ENCODE assay signal across 32 cellular contexts in the genomic region with DNA sequence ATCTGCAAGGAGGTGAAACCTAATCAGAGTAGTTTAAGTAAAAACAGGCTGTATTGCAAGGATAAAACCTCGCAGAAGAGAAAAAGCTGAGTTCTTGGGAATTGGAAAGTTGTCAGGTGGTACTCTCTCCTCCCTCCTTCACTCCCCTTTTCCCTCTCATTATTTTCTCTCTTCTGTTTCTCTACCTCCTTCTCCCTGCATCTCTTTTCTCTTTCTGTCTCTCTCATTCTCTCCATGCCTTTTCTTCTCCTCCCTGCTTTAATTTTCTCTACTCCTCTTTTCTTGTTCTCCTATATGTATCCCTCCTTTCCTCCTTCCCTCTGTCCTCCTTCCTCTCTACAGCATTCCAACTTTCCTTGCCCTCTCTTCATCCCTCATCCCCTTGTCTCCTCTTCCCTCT.
"Had no signal": no experiment of that assay in that cellular context is flagged by ENCODE, and none has a peak within 500 bp of the region (broad histone marks: within the 10 kb centered on the region; RNA-seq: fewer than 3 reads in every experiment).

No MANE protein-coding gene starts in this region.

- H3K4me1 Mint-ChIP-seq: activated B cell treated with CpG ODN at 0.5 μM for 24 hours; activated naive CD8-positive, alpha-beta T cell treated with anti-CD3 and anti-CD28 coated beads for 36 hours; activated T-helper 17 cell treated with anti-CD3 and anti-CD28 coated beads, Interleukin-2, amount 50 U/mL, for 72 hours had no signal

- ATAC-seq: activated CD8-positive, alpha-beta T cell treated with anti-CD3 and anti-CD28 coated beads for 36 hours; activated naive CD4-positive, alpha-beta T cell treated with anti-CD3 and anti-CD28 coated beads, Interleukin-2, amount 50 U/mL, for 72 hours; activated T-cell treated with anti-CD3 and anti-CD28 coated beads, Interleukin-2, amount 50 U/mL, for 4 hours; activated T-cell treated with anti-CD3 and anti-CD28 coated beads, Interleukin-2, amount 50 U/mL, for 72 hours; activated T-helper 17 cell treated with anti-CD3 and anti-CD28 coated beads, Interleukin-2, amount 50 U/mL, for 72 hours; body of pancreas had no signal

- DNase-seq: activated B cell treated with CpG ODN at 0.5 μM for 24 hours; activated CD4-positive, alpha-beta memory T cell treated with anti-CD3 and anti-CD28 coated beads for 36 hours; activated CD4-positive, alpha-beta T cell treated with anti-CD3 and anti-CD28 coated beads for 4 hours; activated CD4-positive, alpha-beta T cell treated with anti-CD3 and anti-CD28 coated beads, Interleukin-2, amount 10 ng/mL, durations not matched to agents 24 days and 14 days; activated CD4-positive, alpha-beta T cell treated with anti-CD3 and anti-CD28 coated beads, Interleukin-2, amount 50 U/mL, for 1 hour; activated CD4-positive, alpha-beta T cell treated with anti-CD3 and anti-CD28 coated beads, Interleukin-2, amount 50 U/mL, for 4 hours; activated CD4-positive, CD25-positive, alpha-beta regulatory T cell treated with anti-CD3 and anti-CD28 coated beads, Interleukin-2, amount 50 U/mL, for 72 hours; activated CD8-positive, alpha-beta T cell treated with anti-CD3 and anti-CD28 coated beads for 36 hours; activated effector memory CD4-positive, alpha-beta T cell treated with anti-CD3 and anti-CD28 coated beads, Interleukin-2, amount 50 U/mL, for 16 hours; activated gamma-delta T cell treated with Interleukin-2 at 50 U/mL for 16 hours; activated naive CD4-positive, alpha-beta T cell; activated naive CD4-positive, alpha-beta T cell treated with anti-CD3 and anti-CD28 coated beads for 36 hours; activated naive CD4-positive, alpha-beta T cell treated with anti-CD3 and anti-CD28 coated beads, Interleukin-2, amount 50 U/mL, for 16 hours; activated naive CD8-positive, alpha-beta T cell treated with anti-CD3 and anti-CD28 coated beads for 36 hours; activated T-cell treated with anti-CD3 and anti-CD28 coated beads for 4 hours; activated T-cell treated with anti-CD3 and anti-CD28 coated beads, Interleukin-2, amount 50 U/mL, for 1 hour; activated T-cell treated with anti-CD3 and anti-CD28 coated beads, Interleukin-2, amount 50 U/mL, for 4 hours; activated T-cell treated with anti-CD3 and anti-CD28 coated beads, Interleukin-2, amount 50 U/mL, for 72 hours; adrenal gland; amniotic stem cell; aorta; body of pancreas; brain microvascular endothelial cell; central memory CD4-positive, alpha-beta T cell; T-helper 1 cell; T1000 had no signal

- H3K4me1 ChIP-seq: adrenal gland, breast epithelium had no signal

- H3K9me3 Mint-ChIP-seq: activated CD4-positive, alpha-beta memory T cell treated with anti-CD3 and anti-CD28 coated beads for 36 hours; activated naive CD4-positive, alpha-beta T cell treated with anti-CD3 and anti-CD28 coated beads for 36 hours; activated naive CD4-positive, alpha-beta T cell treated with anti-CD3 and anti-CD28 coated beads, Interleukin-2, amount 50 U/mL, for 72 hours; activated T-helper 17 cell treated with anti-CD3 and anti-CD28 coated beads, Interleukin-2, amount 50 U/mL, for 72 hours; T-helper 1 cell treated with Interleukin-12 subunit alpha and Interleukin-12 subunit beta and Interleukin-4 antibody, amounts not matched to agents 30 μg/mL and 1 μg/mL, for 36 hours had no signal

- H3K27me3 Mint-ChIP-seq: activated CD8-positive, alpha-beta T cell treated with anti-CD3 and anti-CD28 coated beads for 36 hours; activated T-helper 17 cell treated with anti-CD3 and anti-CD28 coated beads, Interleukin-2, amount 50 U/mL, for 72 hours had no signal

- H3K36me3 Mint-ChIP-seq: activated CD4-positive, alpha-beta memory T cell treated with anti-CD3 and anti-CD28 coated beads for 36 hours; activated naive CD4-positive, alpha-beta T cell treated with anti-CD3 and anti-CD28 coated beads, Interleukin-2, amount 50 U/mL, for 72 hours; activated naive CD8-positive, alpha-beta T cell treated with anti-CD3 and anti-CD28 coated beads for 36 hours had no signal

- H3K27ac Mint-ChIP-seq: activated B cell treated with CpG ODN at 0.5 μM for 24 hours; activated CD4-positive, alpha-beta memory T cell treated with anti-CD3 and anti-CD28 coated beads for 36 hours; activated CD4-positive, alpha-beta T cell treated with anti-CD3 and anti-CD28 coated beads, Interleukin-2, amount 10 ng/mL, durations not matched to agents 24 days and 14 days; activated CD8-positive, alpha-beta T cell treated with anti-CD3 and anti-CD28 coated beads for 36 hours; activated naive CD4-positive, alpha-beta T cell treated with anti-CD3 and anti-CD28 coated beads for 36 hours; activated naive CD4-positive, alpha-beta T cell treated with anti-CD3 and anti-CD28 coated beads, Interleukin-2, amount 50 U/mL, for 72 hours; activated naive CD8-positive, alpha-beta T cell treated with anti-CD3 and anti-CD28 coated beads for 36 hours; activated T-cell treated with anti-CD3 and anti-CD28 coated beads, Interleukin-2, amount 50 U/mL, for 72 hours; activated T-helper 1 cell treated with anti-CD3 and anti-CD28 coated beads, Interleukin-12 subunit alpha, Interleukin-12 subunit beta, Interleukin-2, Interleukin-4 antibody, amounts not matched to agents 30 ng/mL and 10 ng/mL and 1 ng/mL, durations not matched to agents 14 hours and 24 hours and 36 hours; activated T-helper 17 cell treated with anti-CD3 and anti-CD28 coated beads, Interleukin-2, amount 50 U/mL, for 72 hours; T-helper 1 cell treated with Interleukin-12 subunit alpha and Interleukin-12 subunit beta and Interleukin-4 antibody, amounts not matched to agents 30 μg/mL and 1 μg/mL, for 36 hours had no signal

- H3K27ac ChIP-seq: adrenal gland, body of pancreas, brain microvascular endothelial cell, breast epithelium, VCaP had no signal

- H3K4me3 Mint-ChIP-seq: activated B cell treated with CpG ODN at 0.5 μM for 24 hours; activated CD4-positive, alpha-beta memory T cell treated with anti-CD3 and anti-CD28 coated beads for 36 hours; activated CD4-positive, alpha-beta T cell treated with anti-CD3 and anti-CD28 coated beads, Interleukin-2, amount 10 ng/mL, durations not matched to agents 24 days and 14 days; activated CD8-positive, alpha-beta T cell treated with anti-CD3 and anti-CD28 coated beads for 36 hours; activated naive CD4-positive, alpha-beta T cell treated with anti-CD3 and anti-CD28 coated beads for 36 hours; activated naive CD8-positive, alpha-beta T cell treated with anti-CD3 and anti-CD28 coated beads for 36 hours; activated T-cell treated with anti-CD3 and anti-CD28 coated beads, Interleukin-2, amount 50 U/mL, for 4 hours; activated T-cell treated with anti-CD3 and anti-CD28 coated beads, Interleukin-2, amount 50 U/mL, for 72 hours; activated T-helper 1 cell treated with anti-CD3 and anti-CD28 coated beads, Interleukin-12 subunit alpha, Interleukin-12 subunit beta, Interleukin-2, Interleukin-4 antibody, amounts not matched to agents 30 ng/mL and 10 ng/mL and 1 ng/mL, durations not matched to agents 14 hours and 24 hours and 36 hours; activated T-helper 17 cell treated with anti-CD3 and anti-CD28 coated beads, Interleukin-2, amount 50 U/mL, for 72 hours; T-helper 1 cell treated with Interleukin-12 subunit alpha and Interleukin-12 subunit beta and Interleukin-4 antibody, amounts not matched to agents 30 μg/mL and 1 μg/mL, for 36 hours had no signal

- H3K27me3 ChIP-seq: adrenal gland, body of pancreas, brain microvascular endothelial cell, breast epithelium had no signal

- H3K4me3 ChIP-seq: adrenal gland, body of pancreas, breast epithelium had no signal

- H3K9me3 ChIP-seq: adrenal gland, body of pancreas, breast epithelium had no signal

- H3K36me3 ChIP-seq: adrenal gland, brain microvascular endothelial cell, breast epithelium had no signal
